In the genomic region with DNA sequence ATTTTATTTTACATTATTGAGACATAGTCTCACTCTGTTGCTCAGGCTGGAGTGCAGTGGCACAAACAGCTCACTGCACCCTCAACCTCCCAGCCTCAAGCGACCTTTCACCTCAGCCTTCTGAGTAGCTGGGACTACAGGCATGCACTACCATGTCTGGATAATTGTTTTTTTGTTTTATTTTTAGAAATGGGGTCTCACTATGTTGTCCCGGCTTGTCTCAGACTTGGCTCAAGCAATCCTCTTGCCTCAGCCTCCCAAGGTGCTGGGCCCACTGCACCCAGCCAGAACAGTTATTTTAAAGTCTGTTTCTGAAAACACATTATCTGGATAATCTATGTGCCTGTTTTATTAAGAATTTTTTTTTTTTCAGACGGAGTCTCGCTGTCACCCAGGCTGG, we compare ENCODE assay signal across 8 cellular contexts.
"Had no signal": no experiment of that assay in that cellular context is flagged by ENCODE, and none has a peak within 500 bp of the region (broad histone marks: within the 10 kb centered on the region; RNA-seq: fewer than 3 reads in every experiment).

No MANE protein-coding gene starts in this region.

- FAIRE-seq: G401.6, GM12878, GM12891, GM12892, GM18507, GM19239 had no signal

- H3K4me3 ChIP-seq: GM12878 had no signal

- ATAC-seq: GM12878 had no signal

- DNase-seq: GDM1, GF-D8 had no signal
